28 cellular contexts compared by ENCODE assay signal in the genomic region with DNA sequence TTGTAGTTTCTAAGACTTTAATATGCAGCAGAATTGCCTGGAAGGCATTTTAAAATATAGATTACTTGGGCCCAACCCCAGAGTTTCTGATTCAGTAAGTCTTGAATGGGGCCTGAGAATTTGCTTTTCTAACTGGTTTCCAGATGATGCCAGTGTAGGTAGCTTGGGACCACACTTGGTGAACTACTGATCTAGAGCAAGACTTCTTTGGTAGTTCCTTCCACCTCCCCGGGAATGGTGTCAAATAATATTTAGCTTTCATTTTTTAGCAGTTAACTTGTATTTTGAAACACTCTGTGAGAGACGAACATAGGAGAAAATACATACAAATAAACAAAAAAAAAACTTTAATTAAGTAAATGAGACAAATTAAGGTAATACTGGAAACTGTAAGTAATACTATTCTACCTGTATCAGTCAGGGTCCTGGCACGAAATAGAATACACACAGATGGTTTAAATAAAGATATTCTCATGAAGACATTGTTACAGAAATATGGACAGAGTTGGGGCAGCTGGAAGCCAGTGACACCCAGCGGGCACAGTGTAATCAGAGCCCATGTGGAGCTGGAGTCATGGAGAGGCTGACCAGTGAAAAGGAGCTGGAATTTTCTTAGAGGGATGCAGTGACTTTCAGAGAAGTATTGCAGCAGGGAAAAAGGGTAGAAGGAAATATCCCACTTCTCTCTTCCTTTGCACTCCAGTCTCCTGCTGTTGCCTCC.
"Had no signal": no experiment of that assay in that cellular context is flagged by ENCODE, and none has a peak within 500 bp of the region (broad histone marks: within the 10 kb centered on the region; RNA-seq: fewer than 3 reads in every experiment).

No MANE protein-coding gene starts in this region.

- FAIRE-seq: endothelial cell of umbilical vein, kidney, urothelium cell line had no signal

- DNase-seq: colonic mucosa; dermis blood vessel endothelial cell; effector memory CD4-positive, alpha-beta T cell; foreskin keratinocyte; heart left ventricle; kidney; naive B cell; stimulated activated CD4-positive, alpha-beta T cell treated with anti-CD3 and anti-CD28 coated beads, Interleukin-12 subunit alpha, Interleukin-12 subunit beta, amount 100 ng/mL, for 4 hours; stimulated activated CD4-positive, alpha-beta T cell treated with anti-CD3 and anti-CD28 coated beads, Interleukin-1b, Interleukin-23, amount 100 ng/mL, for 48 hours; stimulated activated CD4-positive, alpha-beta T cell treated with anti-CD3 and anti-CD28 coated beads, Interleukin-4, amount 100 ng/mL, for 1 hour; stimulated activated naive CD4-positive, alpha-beta T cell treated with Interleukin-2 at 50 U/mL for 16 hours; stomach; testis; upper lobe of left lung had no signal

- ATAC-seq: foreskin keratinocyte; gastroesophageal sphincter; heart left ventricle; left lobe of liver; natural killer cell treated with Interleukin-12 subunit alpha and Interleukin-12 subunit beta and Interleukin-15 and Interleukin-18, amount 100 ng/mL, for 72 hours; sciatic nerve; stimulated activated effector memory CD8-positive, alpha-beta T cell treated with anti-CD3 and anti-CD28 coated beads, Interleukin-12 subunit alpha, Interleukin-12 subunit beta, amount 100 ng/mL, for 72 hours had no signal

- H3K27me3 ChIP-seq: colonic mucosa, esophagus muscularis mucosa, foreskin keratinocyte, gastroesophageal sphincter, heart left ventricle, hepatocyte, neutrophil, stomach, testis, tibial nerve, upper lobe of left lung had no signal

- H3K4me2 ChIP-seq: hepatocyte, smooth muscle cell had no signal

- H3K9ac ChIP-seq: parathyroid adenoma had no signal

- H3K27ac ChIP-seq: colonic mucosa, esophagus muscularis mucosa, foreskin keratinocyte, gastroesophageal sphincter, heart left ventricle, hepatocyte, neutrophil, parathyroid adenoma, stomach, testis, tibial nerve, upper lobe of left lung had no signal

- H3K9me3 ChIP-seq: colonic mucosa, esophagus muscularis mucosa, gastroesophageal sphincter, heart left ventricle, neutrophil, stomach, testis, tibial nerve, upper lobe of left lung had no signal

- H3K36me3 ChIP-seq: colonic mucosa, esophagus muscularis mucosa, gastroesophageal sphincter, heart left ventricle, neutrophil, stomach, tibial nerve, upper lobe of left lung had no signal

- H2AFZ ChIP-seq: hepatocyte, parathyroid adenoma had no signal

- H3K79me2 ChIP-seq: hepatocyte, parathyroid adenoma had no signal

- H3K4me3 ChIP-seq: colonic mucosa, esophagus muscularis mucosa, gastroesophageal sphincter, heart left ventricle, hepatocyte, lung, smooth muscle cell, stomach, testis, tibial nerve, upper lobe of left lung had no signal

- H3K4me1 ChIP-seq: colonic mucosa, esophagus muscularis mucosa, gastroesophageal sphincter, heart left ventricle, parathyroid adenoma, stomach, testis, upper lobe of left lung had no signal
